Comparison of ENCODE assay signal across 11 cellular contexts in genomic region chr5:74382864-74383618, GRCh38.
DNase-seq lines count a peak whose midpoint lies in the region; ATAC-seq and TF ChIP-seq lines count a peak whose summit lies in the region.
"Had no signal": no experiment of that assay in that cellular context is flagged by ENCODE, and none has a peak within 500 bp of the region (broad histone marks: within the 10 kb centered on the region; RNA-seq: fewer than 3 reads in every experiment).

No MANE protein-coding gene starts in this region.

- H3K27me3 ChIP-seq in lower lobe of right lung (ENCODE audit: low read depth) (no peaks in the 10 kb centered on the region), aorta (ENCODE audit: control insufficient read depth in 1 of 2, insufficient read depth in 2 of 2, low read length in 1 of 2) (no peaks in the 10 kb centered on the region)

- H3K27me3 Mint-ChIP-seq in chondrocyte (ENCODE audit: low read depth) (no peaks in the 10 kb centered on the region), natural killer cell (ENCODE audit: low read depth in 2 of 2) (peaks cover 19 to 33% of the 10 kb centered on the region in 2 donors)

- intact Hi-C loops in Right ventricle myocardium inferior (cut with DNase I) (loop anchor here (5.0 kb wide), 1 partner anchor 259 kb away; the partner anchor contains the start of gene ENC1), cardiac septum (cut with DNase I) (loop anchor here (5.0 to 10.0 kb wide), 2 partner anchors 192 to 259 kb away; partner anchors contain the start of gene ENC1), lower lobe of right lung (cut with DNase I) (no loop called here), aorta (cut with DNase I) (no loop called here), natural killer cell (cut with micrococcal nuclease) (no loop called here)

- peak; percentile 78 for ATAC-seq in Right ventricle myocardium inferior
- no peak for ATAC-seq in lower lobe of right lung
- ATAC-seq in aorta (ENCODE audit: low FRiP score), result peak; percentile 52
- no peak for ATAC-seq in natural killer cell
- ATAC-seq: HCT116 had no signal

- DNase-seq in Right ventricle myocardium inferior (ENCODE audit: missing footprints) (no peak), cardiac septum (ENCODE audit: low spot score) (no peak), chondrocyte (ENCODE audit: low spot score) (no peak), lower lobe of right lung (no peak), aorta (peak in 1 of 2 donors; percentile 65), amniotic stem cell (lab: John Stamatoyannopoulos, UW) (no peak), C1 segment of cervical spinal cord (lab: John Stamatoyannopoulos, UW) (no peak), natural killer cell (no peak)
- DNase-seq: activated CD4-positive, alpha-beta memory T cell treated with anti-CD3 and anti-CD28 coated beads for 36 hours; OCI-M1 had no signal

- TF ChIP-seq CTCF in chondrocyte (IDR thresholded peaks at IDR 0.05) (no peak), lower lobe of right lung (IDR thresholded peaks at IDR 0.05) (no peak), natural killer cell (IDR thresholded peaks at IDR 0.05) (no peak)

- no peak overlapping the region for H3K4me3 Mint-ChIP-seq in chondrocyte (ENCODE audit: unreplicated experiment)
- no peak overlapping the region for H3K4me3 Mint-ChIP-seq in natural killer cell
- H3K4me3 Mint-ChIP-seq: activated CD4-positive, alpha-beta memory T cell treated with anti-CD3 and anti-CD28 coated beads for 36 hours had no signal

- peaks cover 51% of the 10 kb centered on the region for H3K4me1 Mint-ChIP-seq in chondrocyte (ENCODE audit: low read depth)
- H3K4me1 Mint-ChIP-seq in natural killer cell, result no peaks in the 10 kb centered on the region

- H3K27ac Mint-ChIP-seq in chondrocyte (ENCODE audit: unreplicated experiment) (peak overlapping the region; percentile 84), natural killer cell (no peak overlapping the region)
- H3K27ac Mint-ChIP-seq: activated CD4-positive, alpha-beta memory T cell treated with anti-CD3 and anti-CD28 coated beads for 36 hours had no signal

- H3K9me3 Mint-ChIP-seq in chondrocyte (ENCODE audit: low read depth) (no peaks in the 10 kb centered on the region), natural killer cell (no peaks in the 10 kb centered on the region)
- H3K9me3 Mint-ChIP-seq: activated CD4-positive, alpha-beta memory T cell treated with anti-CD3 and anti-CD28 coated beads for 36 hours had no signal

- H3K36me3 ChIP-seq in lower lobe of right lung (no peaks in the 10 kb centered on the region), aorta (ENCODE audit: control insufficient read depth in 1 of 2, insufficient read depth in 2 of 2, low read length in 1 of 2) (no peaks in the 10 kb centered on the region)

- no peaks in the 10 kb centered on the region for H3K36me3 Mint-ChIP-seq in chondrocyte (ENCODE audit: low read depth)
- H3K36me3 Mint-ChIP-seq in natural killer cell, result no peaks in the 10 kb centered on the region
- H3K36me3 Mint-ChIP-seq: activated CD4-positive, alpha-beta memory T cell treated with anti-CD3 and anti-CD28 coated beads for 36 hours had no signal

- WGBS in aorta, 2 donors, result 38 to 43% methylated on average over 5 of the region's 5 CpGs

- H3K4me1 ChIP-seq in lower lobe of right lung, result peaks cover 19% of the 10 kb centered on the region
- H3K4me1 ChIP-seq in aorta (ENCODE audit: control insufficient read depth in 1 of 2, insufficient read depth in 2 of 2, low read length in 2 of 2), result peaks cover 0 to 4% of the 10 kb centered on the region in 2 donors

- H3K27ac ChIP-seq in lower lobe of right lung (peak overlapping the region; percentile 3), aorta (ENCODE audit: low read depth in 1 of 2, low read length in 2 of 2) (no peak overlapping the region)

- H3K9me3 ChIP-seq in lower lobe of right lung, result no peaks in the 10 kb centered on the region
- no peaks in the 10 kb centered on the region for H3K9me3 ChIP-seq in aorta (ENCODE audit: control insufficient read depth, low read length)

- H3K4me3 ChIP-seq in lower lobe of right lung (no peak overlapping the region), aorta (ENCODE audit: low read length in 2 of 2) (no peak overlapping the region)

Comparison
In these comparisons a context has a peak if more than half of its experiments do, and no peak if none do; other contexts are left out.
1. ATAC-seq: peak in Right ventricle myocardium inferior (single experiment) and aorta (single experiment); none in lower lobe of right lung (0 of 2) and natural killer cell (0 of 3).
2. intact Hi-C loops: an anchor here in Right ventricle myocardium inferior (5.0 kb wide) and cardiac septum (5.0 to 10.0 kb wide); none called in lower lobe of right lung, aorta and natural killer cell.